Comparison of ENCODE assay signal across 8 cellular contexts in genomic region chr1:166974647-166975345, GRCh38. TPM values are rescaled to one million over a fixed set of nuclear protein-coding genes. Genes with fewer than 3 reads are reported as not detected.
DNase-seq lines count a peak whose midpoint lies in the region; ATAC-seq, FAIRE-seq and TF ChIP-seq lines count a peak whose summit lies in the region.

No MANE protein-coding gene starts in this region.

- H3K27me3 ChIP-seq in A673 (replicated peaks; ENCODE audit: insufficient read depth, low read depth, low read length, poor library complexity): peaks cover 97% of the 10 kb centered on the region
- no peaks in the 10 kb centered on the region for H3K27me3 ChIP-seq in endocrine pancreas (ENCODE audit: control insufficient read depth, insufficient read depth, low read length)
- peaks cover 0 to 23% (median 1%) of the 10 kb centered on the region in 4 donors for H3K27me3 ChIP-seq in pancreas

- no peaks in the 10 kb centered on the region for H3K36me3 ChIP-seq in A673 (ENCODE audit: insufficient read depth, low read length, poor library complexity, severe bottlenecking)
- H3K36me3 ChIP-seq in endocrine pancreas (ENCODE audit: control insufficient read depth, insufficient read depth, low read length): no peaks in the 10 kb centered on the region
- H3K36me3 ChIP-seq in pancreas: no peaks in the 10 kb centered on the region

- DNase-seq in A673 (ENCODE audit: low spot score) (no peak), pancreas (no peak), inferior parietal cortex (ENCODE audit: extremely low spot score) (no peak), erythroblast (lab: John Stamatoyannopoulos, UW) (no peak), GF-D8 (lab: John Stamatoyannopoulos, UW) (no peak)

- 2% methylated on average over 17 of the region's 17 CpGs for WGBS in pancreas, 2 donors

- TF ChIP-seq POLR2A in erythroblast (IDR thresholded peaks at IDR 0.05; ENCODE audit: low read length): no peak

- H3K4me1 ChIP-seq in A673 (ENCODE audit: insufficient read depth, low read length, poor library complexity, severe bottlenecking): no peaks in the 10 kb centered on the region
- H3K4me1 ChIP-seq in endocrine pancreas (ENCODE audit: control insufficient read depth, insufficient read depth, low read length): no peaks in the 10 kb centered on the region
- H3K4me1 ChIP-seq in pancreas: no peaks in the 10 kb centered on the region

- ATAC-seq in GM21528 (IDR thresholded peaks at IDR 0.05; ENCODE audit: low FRiP score, unreplicated experiment) (peak; percentile 8), pancreas (no peak)

- H3K4me3 ChIP-seq in A673 (ENCODE audit: low read depth, low read length, poor library complexity, severe bottlenecking) (peak overlapping the region; percentile 35), WI38 (ENCODE audit: low read depth, low read length) (peak overlapping the region; percentile 11), endocrine pancreas (ENCODE audit: control insufficient read depth, insufficient read depth, low read length) (peak overlapping the region; percentile 70), pancreas (peak overlapping the region in 3 of 4 donors; percentile 5 to 65 (median 43))

- CTCF ChIA-PET in A673 (lab: Charles Lee): no interaction called here

- H3K27ac ChIP-seq in A673 (ENCODE audit: low read depth, low read length, poor library complexity, severe bottlenecking): no peak overlapping the region
- H3K27ac ChIP-seq in pancreas: no peak overlapping the region

- no peak for TF ChIP-seq CTCF in A673 (conservative IDR thresholded peaks at IDR 0.05; ENCODE audit: low read depth, low read length)
- no peak for TF ChIP-seq CTCF in WI38 (IDR thresholded peaks at IDR 0.05; ENCODE audit: low read depth, low read length)
- no peak for TF ChIP-seq CTCF in pancreas (IDR thresholded peaks at IDR 0.05)

- FAIRE-seq in pancreas (lab: Jason Lieb, UNC): no peak

- no TSS peak for BruUV-seq in A673 (replicated peaks; lab: Mats Ljungman, UMichigan)

- H3K9ac ChIP-seq in endocrine pancreas (ENCODE audit: control insufficient read depth, insufficient read depth, low read length): peak overlapping the region; percentile 76

- intact Hi-C loops in A673 (cut with micrococcal nuclease; ENCODE audit: unreplicated experiment) (loop anchor here (5.0 kb wide), 1 partner anchor 57 kb away; no protein-coding TSS in a partner anchor), pancreas (cut with DNase I) (no loop called here)

- H3K9me3 ChIP-seq in A673 (ENCODE audit: low read depth, low read length, poor library complexity, severe bottlenecking) (no peaks in the 10 kb centered on the region), endocrine pancreas (ENCODE audit: control insufficient read depth, low read length) (no peaks in the 10 kb centered on the region), pancreas (no peaks in the 10 kb centered on the region)

- POLR2A ChIA-PET in A673 (lab: Charles Lee; ENCODE audit: low non-redundant PET): no interaction called here

RNA-seq across cellular contexts. Expression of gene ILDR2, which starts 0.5 kb away (rescaled TPM):
- total RNA-seq in A673 (2021) (not detected in 2 replicates), pancreas (under 1 TPM; 0.09 to 0.95 (median 0.33) TPM)
- polyA plus RNA-seq in pancreas: under 1 TPM; 0.11 to 0.63 TPM

RNA-seq across cellular contexts. Expression of gene MAEL, which starts 14.3 kb away (rescaled TPM):
- not detected in 2 replicates for total RNA-seq in A673 (2021)
- total RNA-seq in pancreas: under 1 TPM in 1 of 6 donors, not detected in 5; 0.12 TPM
- under 1 TPM in 1 of 2 donors, not detected in 1; 0.23 TPM for polyA plus RNA-seq in pancreas

Comparison
In these comparisons a context has a peak if more than half of its experiments do, and no peak if none do; other contexts are left out.
1. H3K4me3 ChIP-seq: peak in every context shown above with its lines; median percentile 70 in endocrine pancreas; 43 in pancreas; 35 in A673; 11 in WI38.